ENCODE assay signal across 9 cellular contexts in genomic region chr19:45768644-45769053, GRCh38. TPM values are rescaled to one million over a fixed set of nuclear protein-coding genes. Genes with fewer than 3 reads are reported as not detected.
DNase-seq lines count a peak whose midpoint lies in the region; ATAC-seq and TF ChIP-seq lines count a peak whose summit lies in the region.
"Had no signal": no experiment of that assay in that cellular context is flagged by ENCODE, and none has a peak within 500 bp of the region (broad histone marks: within the 10 kb centered on the region; RNA-seq: fewer than 3 reads in every experiment).

No MANE protein-coding gene starts in this region.

- no peaks in the 10 kb centered on the region for H3K27me3 ChIP-seq in uterus

- H3K27ac ChIP-seq in uterus, result peak overlapping the region; percentile 90 to 92

- H3K27me3 Mint-ChIP-seq in stimulated activated naive CD8-positive, alpha-beta T cell treated with anti-CD3 and anti-CD28 coated beads, Interleukin-15, Interleukin-2, amounts not matched to agents 100 ng/mL and 50 ng/mL, for 24 hours, result peaks cover 12% of the 10 kb centered on the region

- H3K36me3 ChIP-seq in mucosa of descending colon (ENCODE audit: low read depth) (no peaks in the 10 kb centered on the region), uterus (no peaks in the 10 kb centered on the region)

- no peak for DNase-seq in stimulated activated naive CD8-positive, alpha-beta T cell treated with anti-CD3 and anti-CD28 coated beads, Interleukin-15, Interleukin-2, amounts not matched to agents 100 U/mL and 50 U/mL, for 24 hours
- DNase-seq in T1000 (lab: John Stamatoyannopoulos, UW) (peak; percentile 25), dermis blood vessel endothelial cell (peak; percentile 56), mucosa of descending colon (peak in 2 of 3 donors; percentile 70), uterus (no peak), DMS79 treated with DMSO at 0.1 percent for 48 hours (lab: John Stamatoyannopoulos, UW) (no peak), GM10266 (ENCODE audit: extremely low spot score) (no peak)

- peaks cover 15% of the 10 kb centered on the region for H3K4me1 Mint-ChIP-seq in stimulated activated naive CD8-positive, alpha-beta T cell treated with anti-CD3 and anti-CD28 coated beads, Interleukin-15, Interleukin-2, amounts not matched to agents 100 ng/mL and 50 ng/mL, for 24 hours (ENCODE audit: low read depth)

- intact Hi-C loops in mucosa of descending colon (cut with DNase I, micrococcal nuclease) (no loop called here), uterus (cut with DNase I; ENCODE audit: low total_unique reads) (no loop called here)

- H3K9me3 Mint-ChIP-seq in stimulated activated naive CD8-positive, alpha-beta T cell treated with anti-CD3 and anti-CD28 coated beads, Interleukin-15, Interleukin-2, amounts not matched to agents 100 ng/mL and 50 ng/mL, for 24 hours, result no peaks in the 10 kb centered on the region

- H3K4me3 Mint-ChIP-seq in stimulated activated naive CD8-positive, alpha-beta T cell treated with anti-CD3 and anti-CD28 coated beads, Interleukin-15, Interleukin-2, amounts not matched to agents 100 ng/mL and 50 ng/mL, for 24 hours, result peak overlapping the region; percentile 80

- H3K4me3 ChIP-seq in mucosa of descending colon (peak overlapping the region; percentile 52), uterus (peak overlapping the region; percentile 47 to 94)

- no peaks in the 10 kb centered on the region for H3K36me3 Mint-ChIP-seq in stimulated activated naive CD8-positive, alpha-beta T cell treated with anti-CD3 and anti-CD28 coated beads, Interleukin-15, Interleukin-2, amounts not matched to agents 100 ng/mL and 50 ng/mL, for 24 hours (ENCODE audit: low read depth)

- TF ChIP-seq POLR2A in uterus (IDR thresholded peaks at IDR 0.05), result no peak

- H3K4me1 ChIP-seq in mucosa of descending colon (ENCODE audit: low read depth), result peaks cover 30% of the 10 kb centered on the region
- peaks cover 7 to 33% of the 10 kb centered on the region in 2 donors for H3K4me1 ChIP-seq in uterus

- no peak for ATAC-seq in stimulated activated naive CD8-positive, alpha-beta T cell treated with anti-CD3 and anti-CD28 coated beads, Interleukin-15, Interleukin-2, amounts not matched to agents 100 U/mL and 50 U/mL, for 24 hours
- ATAC-seq in mucosa of descending colon, result no peak

- no peak for TF ChIP-seq CTCF in mucosa of descending colon (IDR thresholded peaks at IDR 0.05)
- no peak for TF ChIP-seq CTCF in uterus (IDR thresholded peaks at IDR 0.05)
- TF ChIP-seq CTCF in GM10266 (IDR thresholded peaks at IDR 0.05; ENCODE audit: control insufficient read depth, insufficient read depth, low read depth, missing control alignments), result no peak

- no peaks in the 10 kb centered on the region for H3K9me3 ChIP-seq in mucosa of descending colon
- H3K9me3 ChIP-seq in uterus, result no peaks in the 10 kb centered on the region

- peak overlapping the region; percentile 45 for H3K27ac Mint-ChIP-seq in stimulated activated naive CD8-positive, alpha-beta T cell treated with anti-CD3 and anti-CD28 coated beads, Interleukin-15, Interleukin-2, amounts not matched to agents 100 ng/mL and 50 ng/mL, for 24 hours

RNA-seq across cellular contexts. Expression of gene SIX5, which starts 0.4 kb away (rescaled TPM):
- total RNA-seq in dermis blood vessel endothelial cell (9.8 and 11.7 TPM in 2 replicates), mucosa of descending colon (10 to 100 TPM in 2 of 3 donors, 1 to 10 TPM in 1; 9.6 to 35.6 (median 11.1) TPM), uterus (10 to 100 TPM in 2 of 4 donors, 1 to 10 TPM in 2; 4.4 to 48.9 (median 12.5) TPM)

RNA-seq across cellular contexts. Expression of gene DMPK, which starts 13.6 kb away (rescaled TPM):
- total RNA-seq in dermis blood vessel endothelial cell, result 10.9 and 12.4 TPM in 2 replicates
- total RNA-seq in mucosa of descending colon, result 100 to 1,000 TPM in 1 of 3 donors, 10 to 100 TPM in 2; 23.9 to 123 (median 33.9) TPM
- 100 to 1,000 TPM in 1 of 4 donors, 10 to 100 TPM in 3; 15.3 to 211 (median 43.8) TPM for total RNA-seq in uterus

RNA-seq across cellular contexts. Expression of gene DMWD, which starts 24.0 kb away (rescaled TPM):
- total RNA-seq in dermis blood vessel endothelial cell, result 28.8 and 31.7 TPM in 2 replicates
- 10 to 100 TPM; 33.2 to 67.1 (median 43.7) TPM for total RNA-seq in mucosa of descending colon
- total RNA-seq in uterus, result 100 to 1,000 TPM in 1 of 4 donors, 10 to 100 TPM in 2, 1 to 10 TPM in 1; 4.4 to 103 (median 36.9) TPM

RNA-seq across cellular contexts. Expression of gene MEIOSIN, which starts 35.4 kb away (rescaled TPM):
- not detected in 2 replicates for total RNA-seq in dermis blood vessel endothelial cell
- total RNA-seq in mucosa of descending colon, result not detected
- total RNA-seq in uterus, result not detected
- total RNA-seq: lung microvascular endothelial cell had no signal

RNA-seq across cellular contexts. Expression of gene FBXO46, which starts 38.0 kb away (rescaled TPM):
- total RNA-seq in dermis blood vessel endothelial cell (7.7 and 7.8 TPM in 2 replicates), mucosa of descending colon (10 to 100 TPM; 30.1 to 34.0 (median 32.3) TPM), uterus (10 to 100 TPM in 3 of 4 donors, 1 to 10 TPM in 1; 7.0 to 36.1 (median 15.2) TPM)

Comparison
In these comparisons a context has a peak if more than half of its experiments do, and no peak if none do; other contexts are left out.
1. DNase-seq: peak in T1000 (single experiment), dermis blood vessel endothelial cell (single experiment) and mucosa of descending colon (2 of 3); none in stimulated activated naive CD8-positive, alpha-beta T cell treated with anti-CD3 and anti-CD28 coated beads, Interleukin-15, Interleukin-2, amounts not matched to agents 100 U/mL and 50 U/mL, for 24 hours (single experiment), uterus (0 of 2), DMS79 treated with DMSO at 0.1 percent for 48 hours (single experiment) and GM10266 (single experiment).